ENCODE assay signal across 26 cellular contexts in genomic region chr2:187009483-187010239, GRCh38.
"Had no signal": no experiment of that assay in that cellular context is flagged by ENCODE, and none has a peak within 500 bp of the region (broad histone marks: within the 10 kb centered on the region; RNA-seq: fewer than 3 reads in every experiment).

No MANE protein-coding gene starts in this region.

- DNase-seq: activated CD4-positive, alpha-beta T cell treated with anti-CD3 and anti-CD28 coated beads for 4 hours; activated CD4-positive, alpha-beta T cell treated with anti-CD3 and anti-CD28 coated beads, Interleukin-2, amount 50 U/mL, for 4 hours; activated CD8-positive, alpha-beta memory T cell treated with anti-CD3 and anti-CD28 coated beads for 24 hours; activated effector memory CD4-positive, alpha-beta T cell treated with Interleukin-2 at 50 U/mL for 16 hours; activated naive CD4-positive, alpha-beta T cell treated with Interleukin-2 at 50 U/mL for 16 hours; aorta; body of pancreas; caudate nucleus; cortex of kidney; effector memory CD8-positive, alpha-beta T cell; foreskin fibroblast; heart left ventricle; hypothalamus; left cardiac atrium; left ventricle myocardium superior; ovary; retina; stimulated activated CD4-positive, alpha-beta T cell treated with anti-CD3 and anti-CD28 coated beads, Interleukin-12 subunit alpha, Interleukin-12 subunit beta, amount 100 ng/mL, for 4 hours; stimulated activated CD4-positive, alpha-beta T cell treated with anti-CD3 and anti-CD28 coated beads, Interleukin-4, amount 100 ng/mL, for 24 hours had no signal

- H3K36me3 ChIP-seq: heart left ventricle, ovary, prostate gland, thoracic aorta, vagina had no signal

- H3K9me3 ChIP-seq: body of pancreas, heart left ventricle, ovary, prostate gland, thoracic aorta, vagina had no signal

- H3K4me1 ChIP-seq: body of pancreas, heart left ventricle, prostate gland, vagina had no signal

- H3K27me3 ChIP-seq: body of pancreas, heart left ventricle, ovary, vagina had no signal

- H3K4me3 ChIP-seq: body of pancreas, heart left ventricle, ovary, prostate gland, skin epidermis, thoracic aorta, vagina had no signal

- ATAC-seq: body of pancreas; effector memory CD8-positive, alpha-beta T cell; esophagus mucosa; heart left ventricle; left cardiac atrium; left ventricle myocardium superior; sciatic nerve had no signal

- H3K27ac ChIP-seq: body of pancreas, heart left ventricle, ovary, prostate gland, skin epidermis, thoracic aorta, vagina, VCaP had no signal
